19 cellular contexts compared by ENCODE assay signal in the genomic region with DNA sequence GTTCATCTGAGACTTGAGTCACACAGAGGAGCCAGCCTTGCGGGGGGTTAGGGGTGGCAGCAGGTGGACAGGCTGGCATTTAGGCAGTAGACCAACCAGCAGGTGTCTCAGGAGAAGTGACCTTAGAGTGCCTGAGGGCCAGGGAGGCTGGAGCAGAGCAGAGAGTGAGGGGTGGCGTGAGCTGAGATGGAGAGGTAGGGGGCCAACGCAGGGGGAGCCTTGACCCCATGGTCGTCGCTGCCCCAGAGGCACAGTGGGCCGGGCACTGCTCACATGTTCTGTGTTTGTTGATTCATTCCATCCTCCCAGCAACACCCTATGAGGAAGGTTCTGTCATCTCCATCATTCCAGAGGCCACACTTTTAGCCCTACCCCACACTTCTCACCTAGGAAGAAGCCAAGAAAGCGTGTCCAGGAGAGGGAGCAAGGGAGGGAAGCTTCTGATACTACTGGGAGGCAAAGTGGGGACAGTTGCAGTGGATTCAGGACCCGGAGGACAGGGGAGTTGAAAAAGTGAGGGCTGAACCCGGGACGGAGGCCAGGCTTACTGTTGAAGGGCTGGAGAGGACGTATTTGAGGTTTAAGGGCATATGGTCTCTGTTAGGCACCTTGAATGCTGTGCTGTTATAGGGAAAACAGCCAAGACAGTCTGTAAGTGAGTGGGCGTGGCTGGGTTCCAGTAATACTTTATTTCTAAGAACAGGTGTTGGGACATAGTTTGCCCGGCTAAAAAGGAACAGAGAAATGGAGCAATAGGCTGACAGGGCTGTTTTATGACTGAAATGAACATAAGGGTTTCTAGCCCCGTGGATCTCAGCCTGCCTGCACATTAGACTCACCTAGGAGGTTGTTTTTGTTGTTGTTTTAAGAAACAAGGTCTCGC. TPM values are rescaled to one million over a fixed set of nuclear protein-coding genes. Genes with fewer than 3 reads are reported as not detected.
DNase-seq lines count a peak whose midpoint lies in the region; ATAC-seq, FAIRE-seq and TF ChIP-seq lines count a peak whose summit lies in the region.
"Had no signal": no experiment of that assay in that cellular context is flagged by ENCODE, and none has a peak within 500 bp of the region (broad histone marks: within the 10 kb centered on the region; RNA-seq: fewer than 3 reads in every experiment).

No MANE protein-coding gene starts in this region.

- no peak overlapping the region for H3K4me3 Mint-ChIP-seq in T-helper 2 cell treated with Interferon-gamma antibody and Interleukin-4, amounts not matched to agents 5 μg/mL and 100 μg/mL, for 36 hours
- H3K4me3 Mint-ChIP-seq: T-cell had no signal

- intact Hi-C loops in Right ventricle myocardium superior (cut with DNase I) = no loop called here
- intact Hi-C loops in Right ventricle myocardium inferior (cut with DNase I) = loop anchor here (10.0 kb wide), 1 partner anchor 114 kb away; a partner anchor contains a TSS
- intact Hi-C loops in K562 (cut with micrococcal nuclease) = no loop called here
- intact Hi-C loops in aorta (cut with DNase I) = loop anchor here in 1 of 2 donors (5.0 kb wide), 1 partner anchor 102 kb away; no protein-coding TSS in a partner anchor
- intact Hi-C loops in prostate gland (cut with DNase I) = no loop called here

- no peak overlapping the region for H4K8ac ChIP-seq in mesendoderm (ENCODE audit: low read depth, low read length)

- H3K9me1 ChIP-seq in K562 (ENCODE audit: control insufficient read depth, insufficient read depth, low read length) = no peaks in the 10 kb centered on the region

- no peak for TF ChIP-seq EP300 in K562 (IDR thresholded peaks at IDR 0.05; ENCODE audit: low read length)

- H3K4ac ChIP-seq in mesendoderm (ENCODE audit: low read depth, low read length) = no peak overlapping the region

- CTCF ChIA-PET in K562 (lab: Yijun Ruan, JAX; ENCODE audit: low intra/inter-chr PET ratio) = no interaction called here

- TF ChIP-seq POLR2A in K562 (conservative IDR thresholded peaks at IDR 0.05) = no peak
- no peak for TF ChIP-seq POLR2A in prostate gland (IDR thresholded peaks at IDR 0.05)

- H3K4me1 Mint-ChIP-seq in T-helper 2 cell treated with Interferon-gamma antibody and Interleukin-4, amounts not matched to agents 5 μg/mL and 100 μg/mL, for 36 hours (ENCODE audit: low read depth) = peaks cover 2% of the 10 kb centered on the region

- TF ChIP-seq CTCF in K562 (IDR thresholded peaks at IDR 0.05 in 2 of 3, conservative IDR thresholded peaks at IDR 0.05 in 1 of 3; ENCODE audit: insufficient read depth in 2 of 3, low read depth in 1 of 3, low read length in 3 of 3) (peak in 2 of 3 experiments; percentile 10 to 12; a peak in 1 of 6 replicates), prostate gland (IDR thresholded peaks at IDR 0.05) (no peak)

- peak; percentile 16 for ATAC-seq in Right ventricle myocardium superior (ENCODE audit: poor library complexity)
- no peak for ATAC-seq in Right ventricle myocardium inferior
- peak; percentile 20; the same call in 1 of the 3 replicates for ATAC-seq in K562
- peak; percentile 23 for ATAC-seq in aorta (ENCODE audit: low FRiP score)
- ATAC-seq in HG03571 (IDR thresholded peaks at IDR 0.05; ENCODE audit: unreplicated experiment) = no peak
- ATAC-seq: T-cell had no signal

- H2BK120ac ChIP-seq in mesendoderm (ENCODE audit: low read depth, low read length) = no peak overlapping the region

- no TSS peak for BruUV-seq in K562 (replicated peaks; lab: Mats Ljungman, UMichigan)

- H3K9me3 Mint-ChIP-seq in T-helper 2 cell treated with Interferon-gamma antibody and Interleukin-4, amounts not matched to agents 5 μg/mL and 100 μg/mL, for 36 hours = no peaks in the 10 kb centered on the region
- H3K9me3 Mint-ChIP-seq: H9, T-cell had no signal

- POLR2A ChIA-PET in K562 (lab: Yijun Ruan, JAX) = interaction anchor here (0.6 to 0.7 kb wide), 3 partner anchors 22 to 968 kb away, joined by 3 to 5 read pairs (median 3); no protein-coding TSS in a partner anchor

- H2BK5ac ChIP-seq in mesendoderm (ENCODE audit: low read length) = no peak overlapping the region

- no peak overlapping the region for H4K5ac ChIP-seq in mesendoderm (ENCODE audit: low read length)

- H3K4me1 ChIP-seq in K562 (replicated peaks in 1 of 2; ENCODE audit: control insufficient read depth in 2 of 2, insufficient read depth in 2 of 2, low read length in 2 of 2) (peaks cover 0 to 15% of the 10 kb centered on the region in 2 experiments; a peak in 3 of 5 replicates), mesendoderm (ENCODE audit: control insufficient read depth, low read depth, low read length) (no peaks in the 10 kb centered on the region), aorta (ENCODE audit: control insufficient read depth in 1 of 2, insufficient read depth in 2 of 2, low read length in 2 of 2) (no peaks in the 10 kb centered on the region), prostate gland (replicated peaks) (peaks cover under 1% of the 10 kb centered on the region)

- H3K27me3 Mint-ChIP-seq in T-helper 2 cell treated with Interferon-gamma antibody and Interleukin-4, amounts not matched to agents 5 μg/mL and 100 μg/mL, for 36 hours (ENCODE audit: low read depth) = no peaks in the 10 kb centered on the region
- H3K27me3 Mint-ChIP-seq: T-cell had no signal

- peaks cover 8% of the 10 kb centered on the region for H3K79me1 ChIP-seq in mesendoderm (ENCODE audit: low read length)

- H3K9ac ChIP-seq in K562 (ENCODE audit: insufficient read depth in 1 of 2, low read depth in 2 of 2, low read length in 2 of 2) (no peak overlapping the region; a peak in 1 of 4 replicates), mesendoderm (ENCODE audit: low read length) (no peak overlapping the region)

- no peak overlapping the region for H2AK5ac ChIP-seq in mesendoderm (ENCODE audit: low read length)

- H2BK15ac ChIP-seq in mesendoderm (replicated peaks; ENCODE audit: low read depth) = no peak overlapping the region

- H3K27ac Mint-ChIP-seq in T-helper 2 cell treated with Interferon-gamma antibody and Interleukin-4, amounts not matched to agents 5 μg/mL and 100 μg/mL, for 36 hours = no peak overlapping the region
- H3K27ac Mint-ChIP-seq: T-cell had no signal

- no peak for TF ChIP-seq RAD21 in K562 (CRISPR knock-in tag; conservative IDR thresholded peaks at IDR 0.05 in 1 of 2, IDR thresholded peaks at IDR 0.05 in 1 of 2)

- H3K23ac ChIP-seq in mesendoderm (ENCODE audit: low read length) = no peak overlapping the region

- H3K79me2 ChIP-seq in K562 (ENCODE audit: control insufficient read depth, insufficient read depth, low read length) (peaks cover 7% of the 10 kb centered on the region), mesendoderm (ENCODE audit: control insufficient read depth, insufficient read depth, low read length) (peaks cover 5% of the 10 kb centered on the region)

- no peak overlapping the region for H3K27ac ChIP-seq in K562 (ENCODE audit: extremely low read depth, low read depth, low read length)
- no peak overlapping the region for H3K27ac ChIP-seq in mesendoderm (ENCODE audit: low read depth, low read length)
- no peak overlapping the region for H3K27ac ChIP-seq in aorta (ENCODE audit: low read depth in 1 of 2, low read length in 2 of 2)
- no peak overlapping the region for H3K27ac ChIP-seq in prostate gland
- H3K27ac ChIP-seq: PC-9 had no signal

- no peak overlapping the region for H3K18ac ChIP-seq in mesendoderm (ENCODE audit: low read length)

- H3K9me3 ChIP-seq in K562 (replicated peaks; ENCODE audit: control insufficient read depth, insufficient read depth, low read depth, low read length) (no peaks in the 10 kb centered on the region), aorta (ENCODE audit: control insufficient read depth, low read length) (no peaks in the 10 kb centered on the region), prostate gland (no peaks in the 10 kb centered on the region)

- H3K36me3 Mint-ChIP-seq in T-helper 2 cell treated with Interferon-gamma antibody and Interleukin-4, amounts not matched to agents 5 μg/mL and 100 μg/mL, for 36 hours (ENCODE audit: low read depth) = peaks cover 57% of the 10 kb centered on the region

- WGBS in K562 (ENCODE audit: insufficient coverage, low coverage, missing lambda C conversion rate) = 88% methylated on average over 14 of the region's 15 CpGs
- no CpG with 5 or more reads among the region's 15 CpGs for WGBS in mesendoderm (ENCODE audit: extremely low coverage, insufficient coverage, low lambda C conversion rate)
- WGBS in aorta, 2 donors = 81 to 83% methylated on average over 15 of the region's 15 CpGs
- WGBS in prostate gland = 84% methylated on average over 15 of the region's 15 CpGs

- no peak overlapping the region for H2AFZ ChIP-seq in K562 (ENCODE audit: low read depth, low read length)
- H2AFZ ChIP-seq: PC-9 had no signal

- in situ Hi-C loops in K562 (cut with MboI) = no loop called here

- no peaks in the 10 kb centered on the region for H4K20me1 ChIP-seq in K562 (replicated peaks; ENCODE audit: control insufficient read depth, insufficient read depth, low read length)

- H3K4me2 ChIP-seq in K562 (ENCODE audit: insufficient read depth, low read length) = no peak overlapping the region
- no peak overlapping the region for H3K4me2 ChIP-seq in mesendoderm (ENCODE audit: low read length)
- H3K4me2 ChIP-seq: PC-9 had no signal

- H3K36me3 ChIP-seq in K562 (ENCODE audit: control insufficient read depth, insufficient read depth, low read length) (peaks cover 85% of the 10 kb centered on the region), mesendoderm (ENCODE audit: control insufficient read depth, insufficient read depth, low read length) (peaks cover 14% of the 10 kb centered on the region), aorta (ENCODE audit: control insufficient read depth in 1 of 2, insufficient read depth in 2 of 2, low read length in 1 of 2) (peaks cover 0 to 20% of the 10 kb centered on the region in 2 donors), prostate gland (peaks cover 18 to 33% of the 10 kb centered on the region in 2 donors)

- H3K4me3 ChIP-seq in K562 (no peak overlapping the region), mesendoderm (ENCODE audit: low read length) (no peak overlapping the region), aorta (ENCODE audit: low read length in 2 of 2) (no peak overlapping the region), prostate gland (no peak overlapping the region)
- H3K4me3 ChIP-seq: PC-9 had no signal

- H3K27me3 ChIP-seq in K562 (ENCODE audit: control insufficient read depth in 2 of 2, insufficient read depth in 2 of 2, low read length in 2 of 2) (no peaks in the 10 kb centered on the region), mesendoderm (ENCODE audit: insufficient read depth, low read length, poor library complexity) (no peaks in the 10 kb centered on the region), aorta (ENCODE audit: control insufficient read depth in 1 of 2, insufficient read depth in 2 of 2, low read length in 1 of 2) (no peaks in the 10 kb centered on the region), prostate gland (replicated peaks; ENCODE audit: insufficient read depth) (no peaks in the 10 kb centered on the region)

- DNase-seq in Right ventricle myocardium superior (no peak), Right ventricle myocardium inferior (ENCODE audit: missing footprints) (no peak), K562 (ENCODE audit: extremely low read depth in 1 of 4, low spot score in 3 of 4) (no peak), mesendoderm (peak; percentile 22), aorta (no peak), prostate gland (ENCODE audit: low spot score) (no peak)
- DNase-seq in T-helper 2 cell treated with Interferon-gamma antibody and Interleukin-4, amounts not matched to agents 5 μg/mL and 100 μg/mL, for 36 hours (ENCODE audit: low spot score) = no peak
- DNase-seq: activated CD4-positive, CD25-positive, alpha-beta regulatory T cell treated with anti-CD3 and anti-CD28 coated beads, Interleukin-2, amount 50 U/mL, for 72 hours; amygdala; cortex of kidney; H9; IMR-90; NCI-H1436; PC-9; T-cell had no signal

- no peak for FAIRE-seq in K562 (lab: Jason Lieb, UNC)

- no peak overlapping the region for H3K56ac ChIP-seq in mesendoderm (ENCODE audit: low read length)

RNA-seq across cellular contexts. Expression of a gene that starts 7.3 kb away (rescaled TPM):
- total RNA-seq in Right ventricle myocardium superior (24.5 TPM), Right ventricle myocardium inferior (29.9 TPM), K562 (2014; rRNA removed) (84.1 and 124 TPM in 2 replicates), K562 (2014; rRNA removed; fragmentation: Illumina TruSeq; extraction: Trizol) (11.4 and 17.0 TPM in 2 replicates), K562 (2015; rRNA removed; fragmentation: Illumina TruSeq; extraction: Trizol) (31.7 and 32.0 TPM in 2 replicates), K562 (2021) (47.1 and 54.9 TPM in 2 replicates), aorta (10 to 100 TPM; 50.9 to 52.3 TPM), prostate gland (10 to 100 TPM; 36.7 to 76.6 TPM)
- 29.6 and 50.6 TPM in 2 replicates for total RNA-seq in K562 (2011; cell fraction: chromatin; rRNA removed; ENCODE audit: low replicate concordance)
- total RNA-seq in K562 (2011; cell fraction: nucleolus; rRNA removed) = 27.0 and 28.2 TPM in 2 replicates
- 29.2 and 31.1 TPM in 2 replicates for total RNA-seq in K562 (2011; cell fraction: nucleoplasm; rRNA removed)
- polyA plus RNA-seq in K562 (2011; rRNA removed) (8.4 and 13.6 TPM in 2 replicates), K562 (2014; fragmentation: Illumina TruSeq; extraction: Trizol) (31.7 and 45.0 TPM in 2 replicates), K562 (2014; fragmentation: Nextera tagmentation; extraction: Ambion mirVana) (1 to 10 TPM; 4.8 to 7.2 TPM), K562 (2014; rRNA removed) (50.5 and 57.6 TPM in 2 replicates), aorta (100 to 1,000 TPM in 1 of 2 donors, 10 to 100 TPM in 1; 27.9 to 129 TPM)
- polyA plus RNA-seq in K562 (2011; cell fraction: cytosol; rRNA removed) = 9.7 and 11.8 TPM in 2 replicates
- polyA plus RNA-seq in K562 (2011; cell fraction: nucleus; rRNA removed) = 26.3 and 43.0 TPM in 2 replicates
- polyA plus RNA-seq in K562 (2012) = 46.2 and 56.2 TPM in 2 replicates
- 6.3 and 8.6 TPM in 2 replicates for polyA minus RNA-seq in K562 (2011; rRNA and poly(A)+ RNA removed)
- polyA minus RNA-seq in K562 (2011; cell fraction: cytosol; rRNA and poly(A)+ RNA removed) = 20.6 and 24.6 TPM in 2 replicates
- 7.9 and 14.9 TPM in 2 replicates for polyA minus RNA-seq in K562 (2011; cell fraction: nucleus; rRNA and poly(A)+ RNA removed)
- polyA plus RNA-seq in mesendoderm (2013, experiment 1 of 2) = 58.3 TPM
- 53.7 TPM for polyA plus RNA-seq in mesendoderm (2013, experiment 2 of 2)

RNA-seq across cellular contexts. Expression of a gene that starts 23.6 kb away (rescaled TPM):
- total RNA-seq in Right ventricle myocardium superior (not detected), Right ventricle myocardium inferior (not detected), K562 (2014; rRNA removed) (not detected in 2 replicates), K562 (2014; rRNA removed; fragmentation: Illumina TruSeq; extraction: Trizol) (not detected in 2 replicates), K562 (2015; rRNA removed; fragmentation: Illumina TruSeq; extraction: Trizol) (not detected in 2 replicates), K562 (2021) (not detected in 2 replicates), aorta (not detected), prostate gland (under 1 TPM in 1 of 2 donors, not detected in 1; 0.68 TPM)
- total RNA-seq in K562 (2011; cell fraction: chromatin; rRNA removed; ENCODE audit: low replicate concordance) = not detected in 2 replicates
- not detected in 2 replicates for total RNA-seq in K562 (2011; cell fraction: nucleolus; rRNA removed)
- total RNA-seq in K562 (2011; cell fraction: nucleoplasm; rRNA removed) = not detected in 2 replicates
- polyA plus RNA-seq in K562 (2011; rRNA removed) (not detected in 2 replicates), K562 (2014; fragmentation: Illumina TruSeq; extraction: Trizol) (not detected in 2 replicates), K562 (2014; fragmentation: Nextera tagmentation; extraction: Ambion mirVana) (not detected), K562 (2014; rRNA removed) (not detected in 2 replicates), aorta (not detected)
- polyA plus RNA-seq in K562 (2011; cell fraction: cytosol; rRNA removed) = not detected in 2 replicates
- not detected in 2 replicates for polyA plus RNA-seq in K562 (2011; cell fraction: nucleus; rRNA removed)
- polyA plus RNA-seq in K562 (2012) = not detected in 2 replicates
- polyA minus RNA-seq in K562 (2011; rRNA and poly(A)+ RNA removed) = not detected in 2 replicates
- polyA minus RNA-seq in K562 (2011; cell fraction: cytosol; rRNA and poly(A)+ RNA removed) = not detected in 2 replicates
- polyA minus RNA-seq in K562 (2011; cell fraction: nucleus; rRNA and poly(A)+ RNA removed) = not detected in 2 replicates
- polyA plus RNA-seq in mesendoderm (2013, experiment 1 of 2) = 0.13 TPM
- polyA plus RNA-seq in mesendoderm (2013, experiment 2 of 2) = 0.15 TPM
- total RNA-seq: IMR-90, lung microvascular endothelial cell, NCI-H460, PC-9, T-cell had no signal
- polyA plus RNA-seq: fibroblast of lung had no signal

RNA-seq across cellular contexts. Expression of a gene that starts 33.1 kb away (rescaled TPM):
- total RNA-seq in Right ventricle myocardium superior (20.1 TPM), Right ventricle myocardium inferior (18.0 TPM), K562 (2014; rRNA removed) (58.7 and 63.5 TPM in 2 replicates), K562 (2014; rRNA removed; fragmentation: Illumina TruSeq; extraction: Trizol) (52.0 and 55.7 TPM in 2 replicates), K562 (2015; rRNA removed; fragmentation: Illumina TruSeq; extraction: Trizol) (54.6 and 57.2 TPM in 2 replicates), K562 (2021) (63.5 and 67.3 TPM in 2 replicates), aorta (10 to 100 TPM; 28.7 to 35.0 TPM), prostate gland (10 to 100 TPM; 33.6 to 37.3 TPM)
- total RNA-seq in K562 (2011; cell fraction: chromatin; rRNA removed; ENCODE audit: low replicate concordance) = 89.4 and 137 TPM in 2 replicates
- total RNA-seq in K562 (2011; cell fraction: nucleolus; rRNA removed) = 61.6 and 76.4 TPM in 2 replicates
- 76.9 and 106 TPM in 2 replicates for total RNA-seq in K562 (2011; cell fraction: nucleoplasm; rRNA removed)
- polyA plus RNA-seq in K562 (2011; rRNA removed) (58.7 TPM in 2 replicates), K562 (2014; fragmentation: Illumina TruSeq; extraction: Trizol) (66.5 and 68.6 TPM in 2 replicates), K562 (2014; fragmentation: Nextera tagmentation; extraction: Ambion mirVana) (10 to 100 TPM; 66.9 to 98.8 TPM), K562 (2014; rRNA removed) (50.1 and 50.9 TPM in 2 replicates), aorta (10 to 100 TPM in 1 of 2 donors, 1 to 10 TPM in 1; 8.4 to 16.2 TPM)
- polyA plus RNA-seq in K562 (2011; cell fraction: cytosol; rRNA removed) = 56.6 and 67.7 TPM in 2 replicates
- polyA plus RNA-seq in K562 (2011; cell fraction: nucleus; rRNA removed) = 46.7 and 60.3 TPM in 2 replicates
- polyA plus RNA-seq in K562 (2012) = 28.4 and 45.6 TPM in 2 replicates
- polyA minus RNA-seq in K562 (2011; rRNA and poly(A)+ RNA removed) = 99.4 and 103 TPM in 2 replicates
- 45.2 and 46.6 TPM in 2 replicates for polyA minus RNA-seq in K562 (2011; cell fraction: cytosol; rRNA and poly(A)+ RNA removed)
- polyA minus RNA-seq in K562 (2011; cell fraction: nucleus; rRNA and poly(A)+ RNA removed) = 27.7 and 37.1 TPM in 2 replicates
- polyA plus RNA-seq in mesendoderm (2013, experiment 1 of 2) = 26.6 TPM
- 25.7 TPM for polyA plus RNA-seq in mesendoderm (2013, experiment 2 of 2)

RNA-seq across cellular contexts. Expression of a gene that starts 33.5 kb away (rescaled TPM):
- total RNA-seq in Right ventricle myocardium superior (256 TPM), Right ventricle myocardium inferior (248 TPM), K562 (2014; rRNA removed) (108 and 137 TPM in 2 replicates), K562 (2014; rRNA removed; fragmentation: Illumina TruSeq; extraction: Trizol) (123 and 126 TPM in 2 replicates), K562 (2015; rRNA removed; fragmentation: Illumina TruSeq; extraction: Trizol) (117 and 123 TPM in 2 replicates), K562 (2021) (285 and 295 TPM in 2 replicates), aorta (100 to 1,000 TPM; 136 to 145 TPM), prostate gland (10 to 100 TPM; 59.4 to 78.8 TPM)
- total RNA-seq in K562 (2011; cell fraction: chromatin; rRNA removed; ENCODE audit: low replicate concordance) = 25.3 and 48.9 TPM in 2 replicates
- total RNA-seq in K562 (2011; cell fraction: nucleolus; rRNA removed) = 39.3 and 51.5 TPM in 2 replicates
- 50.8 and 78.0 TPM in 2 replicates for total RNA-seq in K562 (2011; cell fraction: nucleoplasm; rRNA removed)
- polyA plus RNA-seq in K562 (2011; rRNA removed) (160 and 218 TPM in 2 replicates), K562 (2014; fragmentation: Illumina TruSeq; extraction: Trizol) (413 and 508 TPM in 2 replicates), K562 (2014; fragmentation: Nextera tagmentation; extraction: Ambion mirVana) (100 to 1,000 TPM; 631 to 651 TPM), K562 (2014; rRNA removed) (226 and 263 TPM in 2 replicates), aorta (100 to 1,000 TPM; 156 to 187 TPM)
- 292 and 374 TPM in 2 replicates for polyA plus RNA-seq in K562 (2011; cell fraction: cytosol; rRNA removed)
- polyA plus RNA-seq in K562 (2011; cell fraction: nucleus; rRNA removed) = 107 and 151 TPM in 2 replicates
- polyA plus RNA-seq in K562 (2012) = 188 and 324 TPM in 2 replicates
- 92.4 and 96.0 TPM in 2 replicates for polyA minus RNA-seq in K562 (2011; rRNA and poly(A)+ RNA removed)
- 40.0 and 64.2 TPM in 2 replicates for polyA minus RNA-seq in K562 (2011; cell fraction: cytosol; rRNA and poly(A)+ RNA removed)
- 18.3 and 29.5 TPM in 2 replicates for polyA minus RNA-seq in K562 (2011; cell fraction: nucleus; rRNA and poly(A)+ RNA removed)
- polyA plus RNA-seq in mesendoderm (2013, experiment 1 of 2) = 426 TPM
- 425 TPM for polyA plus RNA-seq in mesendoderm (2013, experiment 2 of 2)

RNA-seq across cellular contexts. Expression of a gene that starts 43.0 kb away (rescaled TPM):
- not detected for total RNA-seq in Right ventricle myocardium superior
- not detected for total RNA-seq in Right ventricle myocardium inferior
- total RNA-seq in K562 (2011; cell fraction: chromatin; rRNA removed; ENCODE audit: low replicate concordance) = not detected in 2 replicates
- not detected in 2 replicates for total RNA-seq in K562 (2011; cell fraction: nucleolus; rRNA removed)
- total RNA-seq in K562 (2011; cell fraction: nucleoplasm; rRNA removed) = not detected in 2 replicates
- not detected in 2 replicates for total RNA-seq in K562 (2014; rRNA removed)
- not detected in 2 replicates for total RNA-seq in K562 (2014; rRNA removed; fragmentation: Illumina TruSeq; extraction: Trizol)
- not detected in 2 replicates for total RNA-seq in K562 (2015; rRNA removed; fragmentation: Illumina TruSeq; extraction: Trizol)
- not detected in 2 replicates for total RNA-seq in K562 (2021)
- not detected in 2 replicates for polyA plus RNA-seq in K562 (2011; rRNA removed)
- not detected in 2 replicates for polyA plus RNA-seq in K562 (2011; cell fraction: cytosol; rRNA removed)
- polyA plus RNA-seq in K562 (2011; cell fraction: nucleus; rRNA removed) = not detected in 2 replicates
- polyA plus RNA-seq in K562 (2012) = not detected in 2 replicates
- not detected in 2 replicates for polyA plus RNA-seq in K562 (2014; fragmentation: Illumina TruSeq; extraction: Trizol)
- polyA plus RNA-seq in K562 (2014; fragmentation: Nextera tagmentation; extraction: Ambion mirVana) = not detected
- polyA plus RNA-seq in K562 (2014; rRNA removed) = not detected in 2 replicates
- polyA minus RNA-seq in K562 (2011; rRNA and poly(A)+ RNA removed) = not detected in 2 replicates
- not detected in 2 replicates for polyA minus RNA-seq in K562 (2011; cell fraction: cytosol; rRNA and poly(A)+ RNA removed)
- polyA minus RNA-seq in K562 (2011; cell fraction: nucleus; rRNA and poly(A)+ RNA removed) = not detected in 2 replicates
- polyA plus RNA-seq in mesendoderm (2013, experiment 1 of 2) = 0.88 TPM
- 0.88 TPM for polyA plus RNA-seq in mesendoderm (2013, experiment 2 of 2)
- total RNA-seq in aorta = 10 to 100 TPM in 1 of 2 donors, 1 to 10 TPM in 1; 6.6 to 14.0 TPM
- 10 to 100 TPM; 19.0 to 28.0 TPM for polyA plus RNA-seq in aorta
- 1 to 10 TPM in 1 of 2 donors, under 1 TPM in 1; 0.36 to 6.5 TPM for total RNA-seq in prostate gland
- total RNA-seq: H9, NCI-H460, T-cell had no signal

Comparison
In these comparisons a context has a peak if more than half of its experiments do, and no peak if none do; other contexts are left out.
1. ATAC-seq: peak in Right ventricle myocardium superior (single experiment), K562 (single experiment) and aorta (single experiment); none in Right ventricle myocardium inferior (single experiment) and HG03571 (single experiment).
2. CTCF ChIP-seq: peak in K562 (2 of 3); none in prostate gland (0 of 4).